In the genomic region with DNA sequence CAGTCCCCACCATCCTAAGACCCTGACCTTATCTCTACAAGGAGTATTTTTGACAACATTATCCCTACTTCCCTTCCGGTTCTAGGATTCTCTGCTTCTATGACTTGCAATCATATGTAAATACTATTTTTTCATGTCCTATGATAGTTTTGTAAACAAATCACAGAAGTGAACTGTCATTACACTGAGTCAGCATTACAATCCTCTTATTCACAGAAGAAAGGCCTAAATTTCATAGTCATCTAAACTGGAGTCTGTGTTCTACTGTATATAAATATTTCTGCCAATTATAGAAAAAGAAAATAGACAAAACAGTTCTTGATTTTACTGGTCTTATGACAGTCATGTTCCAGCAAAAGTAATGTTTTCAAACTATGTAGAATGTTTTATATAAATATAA, we compare ENCODE assay signal across 23 cellular contexts.
DNase-seq lines count a peak whose midpoint lies in the region; ATAC-seq and TF ChIP-seq lines count a peak whose summit lies in the region.
"Had no signal": no experiment of that assay in that cellular context is flagged by ENCODE, and none has a peak within 500 bp of the region (broad histone marks: within the 10 kb centered on the region; RNA-seq: fewer than 3 reads in every experiment).

No MANE protein-coding gene starts in this region.

- ATAC-seq in GM18502 (IDR thresholded peaks at IDR 0.05; ENCODE audit: poor library complexity, unreplicated experiment) (no peak), HG03097 (IDR thresholded peaks at IDR 0.05; ENCODE audit: low FRiP score, unreplicated experiment) (no peak), HG03159 (IDR thresholded peaks at IDR 0.05; ENCODE audit: unreplicated experiment) (no peak)
- ATAC-seq: left lobe of liver, natural killer cell had no signal

- no peak overlapping the region for H3K4me3 Mint-ChIP-seq in T-helper 2 cell treated with Interferon-gamma antibody and Interleukin-4, amounts not matched to agents 5 μg/mL and 100 μg/mL, for 36 hours
- H3K4me3 Mint-ChIP-seq: natural killer cell; stimulated activated naive CD8-positive, alpha-beta T cell treated with anti-CD3 and anti-CD28 coated beads, Interleukin-15, Interleukin-2, amounts not matched to agents 100 ng/mL and 50 ng/mL, for 24 hours had no signal

- H3K36me3 ChIP-seq in adipocyte (ENCODE audit: control insufficient read depth, insufficient read depth, low read length, severe bottlenecking): no peaks in the 10 kb centered on the region
- H3K36me3 ChIP-seq: adrenal gland, tibial artery had no signal

- peak; percentile 5 for DNase-seq in A172 (ENCODE audit: low spot score)
- DNase-seq in GM03348 (ENCODE audit: low spot score): peak; percentile 18
- peak; percentile 48 for DNase-seq in adipocyte (ENCODE audit: low read depth)
- DNase-seq in fibroblast of the aortic adventitia (ENCODE audit: low read depth): peak; percentile 16
- no peak for DNase-seq in T-helper 2 cell treated with Interferon-gamma antibody and Interleukin-4, amounts not matched to agents 5 μg/mL and 100 μg/mL, for 36 hours (ENCODE audit: low spot score)
- DNase-seq: activated T-cell treated with anti-CD3 and anti-CD28 coated beads, Interleukin-2, amount 50 U/mL, for 1 hour; adrenal gland; caudate nucleus; glutamatergic neuron; H7; midbrain; natural killer cell; NCI-H1930; NCI-H69; stimulated activated CD4-positive, alpha-beta T cell treated with anti-CD3 and anti-CD28 coated beads, Interleukin-4, amount 100 ng/mL, for 4 hours; T1000; tibial artery had no signal

- no peaks in the 10 kb centered on the region for H3K27me3 ChIP-seq in adipocyte (replicated peaks; ENCODE audit: control insufficient read depth, insufficient read depth, low read length)
- H3K27me3 ChIP-seq: adrenal gland, tibial artery had no signal

- H3K4me3 ChIP-seq in adipocyte (ENCODE audit: low read length): no peak overlapping the region
- H3K4me3 ChIP-seq in fibroblast of the aortic adventitia (ENCODE audit: low read depth, low read length): no peak overlapping the region
- H3K4me3 ChIP-seq: adrenal gland, tibial artery had no signal

- TF ChIP-seq CTCF in fibroblast of the aortic adventitia (IDR thresholded peaks at IDR 0.05; ENCODE audit: insufficient read depth, low read length): no peak

- peaks cover 3% of the 10 kb centered on the region for H3K9me3 Mint-ChIP-seq in T-helper 2 cell treated with Interferon-gamma antibody and Interleukin-4, amounts not matched to agents 5 μg/mL and 100 μg/mL, for 36 hours

- no peaks in the 10 kb centered on the region for H3K27me3 Mint-ChIP-seq in T-helper 2 cell treated with Interferon-gamma antibody and Interleukin-4, amounts not matched to agents 5 μg/mL and 100 μg/mL, for 36 hours (ENCODE audit: low read depth)
- H3K27me3 Mint-ChIP-seq: stimulated activated naive CD8-positive, alpha-beta T cell treated with anti-CD3 and anti-CD28 coated beads, Interleukin-15, Interleukin-2, amounts not matched to agents 100 ng/mL and 50 ng/mL, for 24 hours had no signal

- H3K4me1 Mint-ChIP-seq in T-helper 2 cell treated with Interferon-gamma antibody and Interleukin-4, amounts not matched to agents 5 μg/mL and 100 μg/mL, for 36 hours (ENCODE audit: low read depth): no peaks in the 10 kb centered on the region
- H3K4me1 Mint-ChIP-seq: natural killer cell had no signal

- H3K36me3 Mint-ChIP-seq in T-helper 2 cell treated with Interferon-gamma antibody and Interleukin-4, amounts not matched to agents 5 μg/mL and 100 μg/mL, for 36 hours (ENCODE audit: low read depth): no peaks in the 10 kb centered on the region

- H3K9ac ChIP-seq in adipocyte (ENCODE audit: low read length): no peak overlapping the region
- H3K9ac ChIP-seq: KMS-11 had no signal

- H3K27ac Mint-ChIP-seq in T-helper 2 cell treated with Interferon-gamma antibody and Interleukin-4, amounts not matched to agents 5 μg/mL and 100 μg/mL, for 36 hours: no peak overlapping the region
- H3K27ac Mint-ChIP-seq: natural killer cell; stimulated activated naive CD8-positive, alpha-beta T cell treated with anti-CD3 and anti-CD28 coated beads, Interleukin-15, Interleukin-2, amounts not matched to agents 100 ng/mL and 50 ng/mL, for 24 hours had no signal

- H3K9me3 ChIP-seq in adipocyte (ENCODE audit: control insufficient read depth, low read length): no peaks in the 10 kb centered on the region
- H3K9me3 ChIP-seq: adrenal gland, tibial artery had no signal

- no peaks in the 10 kb centered on the region for H3K4me1 ChIP-seq in adipocyte (ENCODE audit: control insufficient read depth, insufficient read depth, low read length)
- H3K4me1 ChIP-seq: adrenal gland, tibial artery had no signal
